21 cellular contexts compared by ENCODE assay signal in genomic region chr2:74819702-74820101, GRCh38. TPM values are rescaled to one million over a fixed set of nuclear protein-coding genes. Genes with fewer than 3 reads are reported as not detected.
A peak's percentile ranks its signal among the peaks of the same experiment; 100 is the strongest.
DNase-seq lines count a peak whose midpoint lies in the region; ATAC-seq and TF ChIP-seq lines count a peak whose summit lies in the region.
"Had no signal": no experiment of that assay in that cellular context is flagged by ENCODE, and none has a peak within 500 bp of the region (broad histone marks: within the 10 kb centered on the region; RNA-seq: fewer than 3 reads in every experiment).

No MANE protein-coding gene starts in this region.

- H4K20me1 ChIP-seq in DND-41 (ENCODE audit: insufficient read depth, low read length), result no peaks in the 10 kb centered on the region

- H3K9me3 ChIP-seq in DND-41 (ENCODE audit: insufficient read depth, low read length, severe bottlenecking) (no peaks in the 10 kb centered on the region), HAP-1 (no peaks in the 10 kb centered on the region)
- H3K9me3 ChIP-seq: BE2C, SJCRH30 had no signal

- H3K27me3 Mint-ChIP-seq in endothelial cell (ENCODE audit: unreplicated experiment), result no peaks in the 10 kb centered on the region
- H3K27me3 Mint-ChIP-seq: IgD-negative memory B cell had no signal

- H3K4me1 Mint-ChIP-seq in endothelial cell (ENCODE audit: unreplicated experiment), result peaks cover 29% of the 10 kb centered on the region

- H3K27ac Mint-ChIP-seq in endothelial cell (ENCODE audit: unreplicated experiment), result peak overlapping the region; percentile 40
- H3K27ac Mint-ChIP-seq: GM23338 had no signal

- DNase-seq in DND-41, result no peak
- no peak for DNase-seq in endothelial cell (ENCODE audit: low spot score)
- no peak for DNase-seq in GM13977 (ENCODE audit: low spot score)
- no peak for DNase-seq in HAP-1 (ENCODE audit: low spot score in 2 of 2)
- DNase-seq: BE2C, HCEC 1CT, NCI-H1105 treated with DMSO at 0.1 percent for 48 hours, NCI-H1694, NCI-H2081, NCI-H2171, NCI-H345, NCI-H524, NCI-H82, SJCRH30, T-helper 1 cell had no signal

- in situ Hi-C loops in GM13977 (cut with MboI; ENCODE audit: low pct_unique_long_range_greater_than_20kb, low sequenced_read_pairs, unreplicated experiment), result no loop called here
- in situ Hi-C loops in HAP-1 (cut with MboI; ENCODE audit: low sequenced_read_pairs), result no loop called here

- H3K9ac ChIP-seq in DND-41 (ENCODE audit: low read depth, low read length), result no peak overlapping the region

- 0 out of 3 replicates have a peak, but pooled peaks have one; percentile 44 for ATAC-seq in DND-41 (ENCODE audit: insufficient read depth, low read depth)
- ATAC-seq in GM18868 (IDR thresholded peaks at IDR 0.05; ENCODE audit: unreplicated experiment), result peak; percentile 52
- peak; percentile 56 for ATAC-seq in HG03135 (IDR thresholded peaks at IDR 0.05; ENCODE audit: unreplicated experiment)
- no peak for ATAC-seq in GM18873 (IDR thresholded peaks at IDR 0.05; ENCODE audit: low FRiP score, unreplicated experiment)
- ATAC-seq: GM23338, Panc1 had no signal

- no peak overlapping the region for H3K27ac ChIP-seq in DND-41 (ENCODE audit: low read length)
- H3K27ac ChIP-seq: SJCRH30 had no signal

- H3K36me3 Mint-ChIP-seq in endothelial cell (ENCODE audit: low read depth, unreplicated experiment), result no peaks in the 10 kb centered on the region
- H3K36me3 Mint-ChIP-seq: IgD-negative memory B cell had no signal

- H3K4me3 ChIP-seq in DND-41 (ENCODE audit: low read depth in 1 of 2, low read length in 2 of 2) (no peak overlapping the region), HAP-1 (no peak overlapping the region)
- H3K4me3 ChIP-seq: GM23338, SJCRH30 had no signal

- H3K27me3 ChIP-seq in DND-41 (ENCODE audit: insufficient read depth, low read length, poor library complexity), result no peaks in the 10 kb centered on the region
- H3K27me3 ChIP-seq in HAP-1 (ENCODE audit: low read depth), result 0 out of 2 replicates have a peak, but pooled peaks cover 5% of the 10 kb centered on the region
- H3K27me3 ChIP-seq: BE2C, SJCRH30 had no signal

- no peak overlapping the region for H3K4me2 ChIP-seq in DND-41 (ENCODE audit: insufficient read depth, low read length)
- H3K4me2 ChIP-seq: GM23338 had no signal

- H3K9me3 Mint-ChIP-seq in endothelial cell (ENCODE audit: unreplicated experiment), result no peaks in the 10 kb centered on the region
- H3K9me3 Mint-ChIP-seq: GM23338, IgD-negative memory B cell had no signal

- no peaks in the 10 kb centered on the region for H3K36me3 ChIP-seq in DND-41 (ENCODE audit: insufficient read depth, low read length)
- no peaks in the 10 kb centered on the region for H3K36me3 ChIP-seq in HAP-1 (replicated peaks)
- H3K36me3 ChIP-seq: BE2C, SJCRH30 had no signal

- no peak overlapping the region for H2AFZ ChIP-seq in DND-41 (ENCODE audit: low read depth, low read length)
- H2AFZ ChIP-seq: GM23338 had no signal

- no peak overlapping the region for H3K4me3 Mint-ChIP-seq in endothelial cell (ENCODE audit: unreplicated experiment)
- H3K4me3 Mint-ChIP-seq: GM23338, IgD-negative memory B cell had no signal

- H3K4me1 ChIP-seq in DND-41 (ENCODE audit: insufficient read depth, low read length) (no peaks in the 10 kb centered on the region), HAP-1 (no peaks in the 10 kb centered on the region)

- no peaks in the 10 kb centered on the region for H3K79me2 ChIP-seq in DND-41 (ENCODE audit: insufficient read depth, low read length)

- TF ChIP-seq CTCF in DND-41 (IDR thresholded peaks at IDR 0.05; ENCODE audit: borderline replicate concordance, extremely low read depth, low read length, poor library complexity, severe bottlenecking), result no peak
- TF ChIP-seq CTCF in endothelial cell (IDR thresholded peaks at IDR 0.05; ENCODE audit: unreplicated experiment), result no peak
- no peak for TF ChIP-seq CTCF in GM13977 (IDR thresholded peaks at IDR 0.05; ENCODE audit: extremely low read depth, insufficient read depth, missing control alignments)

RNA-seq across cellular contexts. Expression of gene HK2, which starts 14.2 kb away (rescaled TPM):
- 23.2 TPM for total RNA-seq in endothelial cell (ENCODE audit: unreplicated experiment)
